8 cellular contexts compared by ENCODE assay signal in the genomic region with DNA sequence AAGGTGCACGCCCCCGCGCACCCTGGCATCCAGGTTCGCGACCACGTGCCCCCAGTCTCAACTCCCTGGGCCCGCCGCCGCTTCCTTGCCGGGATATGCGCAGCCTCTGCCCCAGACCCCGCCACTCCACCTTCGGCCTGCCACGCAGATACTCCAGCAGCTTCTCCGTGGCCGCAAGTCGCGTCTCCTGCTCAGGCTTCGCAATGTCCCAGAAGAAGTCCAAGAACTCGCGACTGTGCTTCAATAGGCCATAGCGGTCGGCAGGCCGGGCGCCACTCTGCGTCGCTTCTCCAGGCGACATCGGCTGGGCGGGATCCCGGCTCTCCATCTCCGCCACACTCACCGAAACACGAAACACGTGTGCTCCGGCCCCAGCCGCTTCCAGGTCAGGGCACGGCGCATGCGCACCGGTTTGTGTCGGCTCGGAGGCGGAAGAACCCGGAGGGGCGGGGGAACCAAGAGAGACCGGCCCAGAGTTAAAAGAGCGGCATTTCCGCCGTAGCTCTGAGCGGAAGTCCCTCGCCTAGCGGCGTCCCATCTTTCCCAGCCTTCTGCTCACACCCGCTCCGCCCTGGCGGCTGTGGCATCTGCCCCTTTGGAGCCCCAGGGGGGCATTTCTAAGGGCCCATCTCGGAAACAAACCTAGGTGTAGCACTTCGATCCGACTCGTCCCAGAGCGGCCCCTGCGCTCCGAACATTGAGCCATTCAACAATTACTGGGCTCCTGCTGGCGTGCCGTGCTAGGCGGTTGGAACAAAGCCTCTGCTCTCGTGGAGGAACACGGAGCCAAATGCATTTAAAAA.
A peak's percentile ranks its signal among the peaks of the same experiment; 100 is the strongest.
DNase-seq lines count a peak whose midpoint lies in the region; ATAC-seq, FAIRE-seq and TF ChIP-seq lines count a peak whose summit lies in the region.

A gene with protein sequence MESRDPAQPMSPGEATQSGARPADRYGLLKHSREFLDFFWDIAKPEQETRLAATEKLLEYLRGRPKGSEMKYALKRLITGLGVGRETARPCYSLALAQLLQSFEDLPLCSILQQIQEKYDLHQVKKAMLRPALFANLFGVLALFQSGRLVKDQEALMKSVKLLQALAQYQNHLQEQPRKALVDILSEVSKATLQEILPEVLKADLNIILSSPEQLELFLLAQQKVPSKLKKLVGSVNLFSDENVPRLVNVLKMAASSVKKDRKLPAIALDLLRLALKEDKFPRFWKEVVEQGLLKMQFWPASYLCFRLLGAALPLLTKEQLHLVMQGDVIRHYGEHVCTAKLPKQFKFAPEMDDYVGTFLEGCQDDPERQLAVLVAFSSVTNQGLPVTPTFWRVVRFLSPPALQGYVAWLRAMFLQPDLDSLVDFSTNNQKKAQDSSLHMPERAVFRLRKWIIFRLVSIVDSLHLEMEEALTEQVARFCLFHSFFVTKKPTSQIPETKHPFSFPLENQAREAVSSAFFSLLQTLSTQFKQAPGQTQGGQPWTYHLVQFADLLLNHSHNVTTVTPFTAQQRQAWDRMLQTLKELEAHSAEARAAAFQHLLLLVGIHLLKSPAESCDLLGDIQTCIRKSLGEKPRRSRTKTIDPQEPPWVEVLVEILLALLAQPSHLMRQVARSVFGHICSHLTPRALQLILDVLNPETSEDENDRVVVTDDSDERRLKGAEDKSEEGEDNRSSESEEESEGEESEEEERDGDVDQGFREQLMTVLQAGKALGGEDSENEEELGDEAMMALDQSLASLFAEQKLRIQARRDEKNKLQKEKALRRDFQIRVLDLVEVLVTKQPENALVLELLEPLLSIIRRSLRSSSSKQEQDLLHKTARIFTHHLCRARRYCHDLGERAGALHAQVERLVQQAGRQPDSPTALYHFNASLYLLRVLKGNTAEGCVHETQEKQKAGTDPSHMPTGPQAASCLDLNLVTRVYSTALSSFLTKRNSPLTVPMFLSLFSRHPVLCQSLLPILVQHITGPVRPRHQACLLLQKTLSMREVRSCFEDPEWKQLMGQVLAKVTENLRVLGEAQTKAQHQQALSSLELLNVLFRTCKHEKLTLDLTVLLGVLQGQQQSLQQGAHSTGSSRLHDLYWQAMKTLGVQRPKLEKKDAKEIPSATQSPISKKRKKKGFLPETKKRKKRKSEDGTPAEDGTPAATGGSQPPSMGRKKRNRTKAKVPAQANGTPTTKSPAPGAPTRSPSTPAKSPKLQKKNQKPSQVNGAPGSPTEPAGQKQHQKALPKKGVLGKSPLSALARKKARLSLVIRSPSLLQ (N-terminal part only) (minus strand): TSS at position 388 of the 803 bp plus-strand sequence. CDS start 60 bp downstream, at position 328.

- peaks cover 27% of the 10 kb centered on the region for H3K4me1 Mint-ChIP-seq in central memory CD8-positive, alpha-beta T cell

- peak; percentile 88 for DNase-seq in AG09319 (ENCODE audit: extremely low read depth, low read depth)
- peak; percentile 88 to 96 for DNase-seq in NCI-H446 (lab: John Stamatoyannopoulos, UW)
- DNase-seq in activated CD4-positive, CD25-positive, alpha-beta regulatory T cell treated with anti-CD3 and anti-CD28 coated beads, Interleukin-2, amount 50 U/mL, for 16 hours (ENCODE audit: low read depth, low spot score), result peak; percentile 89
- peak; percentile 89 to 92 for DNase-seq in central memory CD8-positive, alpha-beta T cell (ENCODE audit: low spot score in 2 of 2)
- DNase-seq in stimulated activated CD4-positive, alpha-beta T cell treated with anti-CD3 and anti-CD28 coated beads, Interleukin-12 subunit alpha, Interleukin-12 subunit beta, amount 100 ng/mL, for 4 hours, result peak; percentile 98

- H3K27me3 Mint-ChIP-seq in central memory CD8-positive, alpha-beta T cell, result no peaks in the 10 kb centered on the region

- H3K4me3 Mint-ChIP-seq in central memory CD8-positive, alpha-beta T cell, result peak within 1 kb of the TSS; percentile 89

- in situ Hi-C loops in GM18951 (cut with MboI; ENCODE audit: low sequenced_read_pairs, unreplicated experiment), result loop anchor here (25.0 kb wide), 1 partner anchor 332 kb away; the partner anchor contains the start of gene C17orf107

- TF ChIP-seq POLR2A in GM18951 (IDR thresholded peaks at IDR 0.05; ENCODE audit: extremely low read depth, insufficient read depth, insufficient read length), result peak; percentile 96

- ATAC-seq in HG03280 (IDR thresholded peaks at IDR 0.05; ENCODE audit: unreplicated experiment), result peak; percentile 87
- peak; percentile 95 for ATAC-seq in central memory CD8-positive, alpha-beta T cell (replicated peaks; ENCODE audit: extremely low read depth, poor library complexity, severe bottlenecking)

- H3K36me3 Mint-ChIP-seq in central memory CD8-positive, alpha-beta T cell (ENCODE audit: insufficient read depth), result peaks cover 24% of the 10 kb centered on the region

- peak; percentile 77 for FAIRE-seq in islet of Langerhans (lab: Jason Lieb, UNC)

- H3K9me3 Mint-ChIP-seq in central memory CD8-positive, alpha-beta T cell, result no peaks in the 10 kb centered on the region

- peak within 1 kb of the TSS; percentile 96 for H3K27ac Mint-ChIP-seq in central memory CD8-positive, alpha-beta T cell (ENCODE audit: low read depth)

- peak; percentile 5 for TF ChIP-seq CTCF in AG09319 (IDR thresholded peaks at IDR 0.05; ENCODE audit: low read depth, low read length)

Comparison
In these comparisons a context has a peak if more than half of its experiments do, and no peak if none do; other contexts are left out.
1. Peak in every context shown above with its lines: DNase-seq and ATAC-seq.